In genomic region chr11:12410006-12410728, GRCh38 we compare ENCODE assay signal across 9 cellular contexts. TPM values are rescaled to one million over a fixed set of nuclear protein-coding genes. Genes with fewer than 3 reads are reported as not detected.
DNase-seq lines count a peak whose midpoint lies in the region; ATAC-seq, FAIRE-seq and TF ChIP-seq lines count a peak whose summit lies in the region.
"Had no signal": no experiment of that assay in that cellular context is flagged by ENCODE, and none has a peak within 500 bp of the region (broad histone marks: within the 10 kb centered on the region; RNA-seq: fewer than 3 reads in every experiment).

No MANE protein-coding gene starts in this region.

- peak overlapping the region; percentile 73 for H3K27ac Mint-ChIP-seq in astrocyte (ENCODE audit: unreplicated experiment)
- H3K27ac Mint-ChIP-seq: naive thymus-derived CD4-positive, alpha-beta T cell had no signal

- no peak for ATAC-seq in GM18519 (IDR thresholded peaks at IDR 0.05; ENCODE audit: low FRiP score, unreplicated experiment)
- ATAC-seq: naive thymus-derived CD4-positive, alpha-beta T cell had no signal

- peak overlapping the region; percentile 38 for H3K4me2 ChIP-seq in astrocyte (ENCODE audit: low read length)

- H3K36me3 Mint-ChIP-seq in astrocyte (ENCODE audit: low read depth, unreplicated experiment), result peaks cover 7% of the 10 kb centered on the region
- H3K36me3 Mint-ChIP-seq: naive thymus-derived CD4-positive, alpha-beta T cell had no signal

- no peaks in the 10 kb centered on the region for H3K36me3 ChIP-seq in astrocyte (ENCODE audit: insufficient read depth, low read length)
- H3K36me3 ChIP-seq in tibial nerve, result no peaks in the 10 kb centered on the region

- H4K20me1 ChIP-seq in astrocyte (ENCODE audit: insufficient read depth, low read length), result peaks cover 23% of the 10 kb centered on the region

- H3K4me1 ChIP-seq in astrocyte (ENCODE audit: insufficient read depth, low read length) (peaks cover 46% of the 10 kb centered on the region), tibial nerve (peaks cover 6 to 78% (median 51%) of the 10 kb centered on the region in 4 donors)

- H3K27me3 Mint-ChIP-seq in astrocyte (ENCODE audit: low read depth, unreplicated experiment), result no peaks in the 10 kb centered on the region

- H3K9ac ChIP-seq in astrocyte (ENCODE audit: low read length), result no peak overlapping the region

- no peaks in the 10 kb centered on the region for H3K9me3 ChIP-seq in astrocyte (ENCODE audit: insufficient read depth, low read depth, low read length)
- no peaks in the 10 kb centered on the region for H3K9me3 ChIP-seq in tibial nerve

- no peak overlapping the region for H2AFZ ChIP-seq in astrocyte (ENCODE audit: low read depth, low read length)

- H3K4me3 ChIP-seq in astrocyte (ENCODE audit: insufficient read depth, low read depth, low read length) (no peak overlapping the region), tibial nerve (peak overlapping the region in 1 of 4 donors; percentile 7)

- no peaks in the 10 kb centered on the region for H3K9me3 Mint-ChIP-seq in astrocyte (ENCODE audit: unreplicated experiment)
- H3K9me3 Mint-ChIP-seq: naive thymus-derived CD4-positive, alpha-beta T cell had no signal

- TF ChIP-seq EP300 in tibial nerve (IDR thresholded peaks at IDR 0.05), result no peak

- peaks cover 60% of the 10 kb centered on the region for H3K4me1 Mint-ChIP-seq in astrocyte (ENCODE audit: low read depth, unreplicated experiment)
- H3K4me1 Mint-ChIP-seq: naive thymus-derived CD4-positive, alpha-beta T cell had no signal

- DNase-seq in NCI-H2196 (lab: John Stamatoyannopoulos, UW; ENCODE audit: unreplicated experiment) (peak; percentile 12), NCI-H2196 treated with DMSO at 0.1 percent for 48 hours (lab: John Stamatoyannopoulos, UW; ENCODE audit: unreplicated experiment) (no peak), astrocyte (ENCODE audit: low read depth) (peak; percentile 62), islet precursor cell (peak; percentile 70), tibial nerve (ENCODE audit: low spot score in 2 of 2) (no peak), midbrain (lab: John Stamatoyannopoulos, UW) (no peak), cortex of kidney (lab: John Stamatoyannopoulos, UW) (no peak)
- DNase-seq: naive thymus-derived CD4-positive, alpha-beta T cell had no signal

- no peak for FAIRE-seq in astrocyte (lab: Jason Lieb, UNC)

- TF ChIP-seq CTCF in astrocyte (IDR thresholded peaks at IDR 0.05; ENCODE audit: insufficient read depth, low read depth, low read length), result no peak
- peak in 1 of 5 experiments; percentile 13 for TF ChIP-seq CTCF in tibial nerve (IDR thresholded peaks at IDR 0.05)

- H3K4me3 Mint-ChIP-seq in astrocyte (ENCODE audit: unreplicated experiment), result no peak overlapping the region
- H3K4me3 Mint-ChIP-seq: naive thymus-derived CD4-positive, alpha-beta T cell had no signal

- WGBS in tibial nerve, 2 donors, result 29 to 32% methylated on average over 8 to 10 of the region's 10 CpGs

- no peaks in the 10 kb centered on the region for H3K27me3 ChIP-seq in astrocyte (ENCODE audit: insufficient read depth, low read length)
- H3K27me3 ChIP-seq in tibial nerve, result no peaks in the 10 kb centered on the region

- no peak for TF ChIP-seq POLR2A in tibial nerve (IDR thresholded peaks at IDR 0.05)

- peaks cover 92% of the 10 kb centered on the region for H3K79me2 ChIP-seq in astrocyte (ENCODE audit: insufficient read depth, low read length)

- no peak overlapping the region for H3K27ac ChIP-seq in astrocyte (ENCODE audit: low read depth, low read length)
- H3K27ac ChIP-seq in tibial nerve, result peak overlapping the region; percentile 32 to 83 (median 79)

RNA-seq across cellular contexts. Expression of gene PARVA, which starts 32.8 kb away (rescaled TPM):
- total RNA-seq in astrocyte (106 TPM in 2 replicates), tibial nerve (10 to 100 TPM; 64.2 to 85.0 (median 70.5) TPM)

Comparison
In these comparisons a context has a peak if more than half of its experiments do, and no peak if none do; other contexts are left out.
1. DNase-seq: peak in NCI-H2196 (single experiment), astrocyte (single experiment) and islet precursor cell (single experiment); none in NCI-H2196 treated with DMSO at 0.1 percent for 48 hours (single experiment), tibial nerve (0 of 2), midbrain (single experiment) and cortex of kidney (single experiment).